ENCODE assay signal across 8 cellular contexts in genomic region chr6:156279306-156279969, GRCh38.
DNase-seq lines count a peak whose midpoint lies in the region; ATAC-seq and TF ChIP-seq lines count a peak whose summit lies in the region.

No MANE protein-coding gene starts in this region.

- H3K9ac ChIP-seq in SK-N-MC (ENCODE audit: insufficient read length), result peak overlapping the region; percentile 29

- peak overlapping the region; percentile 95 for H3K27ac ChIP-seq in SK-N-MC

- H3K4me3 ChIP-seq in SK-N-MC, result peak overlapping the region; percentile 53

- peak; percentile 83 for ATAC-seq in GM19455 (IDR thresholded peaks at IDR 0.05; ENCODE audit: unreplicated experiment)
- peak; percentile 75 for ATAC-seq in HG03159 (IDR thresholded peaks at IDR 0.05; ENCODE audit: unreplicated experiment)

- peaks cover 12% of the 10 kb centered on the region; the same call in 1 of the 2 replicates for H3K36me3 ChIP-seq in SK-N-MC (ENCODE audit: insufficient read depth, low read length)

- peak; percentile 54 for DNase-seq in COLO668 (lab: John Stamatoyannopoulos, UW; ENCODE audit: unreplicated experiment)
- DNase-seq in SK-N-MC (ENCODE audit: low read depth, low spot score), result no peak
- DNase-seq in GM10266 (ENCODE audit: extremely low spot score), result no peak
- DNase-seq in A172 (ENCODE audit: low spot score), result no peak
- DNase-seq in activated naive CD4-positive, alpha-beta T cell (lab: John Stamatoyannopoulos, UW), result no peak
- DNase-seq in activated CD4-positive, alpha-beta T cell treated with anti-CD3 and anti-CD28 coated beads, Interleukin-2, amount 50 U/mL, for 48 hours, result no peak

- TF ChIP-seq CTCF in GM10266 (IDR thresholded peaks at IDR 0.05; ENCODE audit: control insufficient read depth, insufficient read depth, low read depth, missing control alignments), result no peak

- no peaks in the 10 kb centered on the region; the same call in 1 of the 2 replicates for H3K9me3 ChIP-seq in SK-N-MC (ENCODE audit: low read depth, low read length)
